In the genomic region with DNA sequence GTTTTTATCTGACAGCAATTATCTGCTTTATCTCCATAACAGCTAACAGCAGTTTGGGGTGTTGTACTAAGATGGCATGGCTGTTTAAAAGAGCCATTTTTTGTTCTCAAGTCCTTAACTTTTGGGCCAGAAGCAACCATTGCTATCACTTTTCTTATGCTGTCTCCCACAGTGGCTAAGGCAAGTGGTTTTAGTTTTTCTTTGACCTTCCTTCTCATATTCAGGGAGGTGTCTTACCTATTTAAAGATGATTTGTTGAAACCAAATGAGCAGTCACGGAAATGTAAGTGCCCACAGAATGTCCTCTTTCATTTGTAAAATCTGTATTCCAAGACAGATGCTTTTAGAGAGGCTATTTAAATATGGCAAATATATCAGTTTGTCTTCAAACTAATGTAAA, we compare ENCODE assay signal across 24 cellular contexts.
"Had no signal": no experiment of that assay in that cellular context is flagged by ENCODE, and none has a peak within 500 bp of the region (broad histone marks: within the 10 kb centered on the region; RNA-seq: fewer than 3 reads in every experiment).

No MANE protein-coding gene starts in this region.

- H3K4me1 ChIP-seq: lower lobe of right lung, pancreas, prostate gland, stomach, thyroid gland, transverse colon had no signal

- H3K36me3 ChIP-seq: left lung, lower lobe of right lung, pancreas, prostate gland, stomach, thyroid gland, transverse colon, upper lobe of left lung, vagina had no signal

- DNase-seq: hypothalamus; immature natural killer cell; kidney; left colon; left lung; lower lobe of right lung; mammary epithelial cell; mesenchymal stem cell; naive thymus-derived CD8-positive, alpha-beta T cell; nucleus accumbens; pancreas; posterior cingulate gyrus; retina; right cardiac atrium; stimulated activated CD4-positive, alpha-beta T cell treated with anti-CD3 and anti-CD28 coated beads, Interleukin-4, amount 100 ng/mL, for 24 hours; stimulated activated naive CD8-positive, alpha-beta T cell treated with anti-CD3 and anti-CD28 coated beads, Interleukin-15, Interleukin-2, amounts not matched to agents 100 U/mL and 50 U/mL, for 24 hours; stomach; testis; thyroid gland; transverse colon; upper lobe of left lung had no signal

- H3K27me3 ChIP-seq: left lung, pancreas, stomach, testis, thyroid gland, transverse colon, upper lobe of left lung, vagina had no signal

- H3K9me3 ChIP-seq: left lung, lower lobe of right lung, pancreas, prostate gland, stomach, testis, thyroid gland, transverse colon, upper lobe of left lung, vagina had no signal

- H3K4me3 ChIP-seq: left lung, lower lobe of right lung, pancreas, prostate gland, skin epidermis, stomach, testis, thyroid gland, transverse colon, upper lobe of left lung, vagina had no signal

- H3K27ac ChIP-seq: left lung, lower lobe of right lung, pancreas, prostate gland, stomach, testis, thyroid gland, transverse colon, upper lobe of left lung had no signal
